ENCODE assay signal across 24 cellular contexts in the genomic region with DNA sequence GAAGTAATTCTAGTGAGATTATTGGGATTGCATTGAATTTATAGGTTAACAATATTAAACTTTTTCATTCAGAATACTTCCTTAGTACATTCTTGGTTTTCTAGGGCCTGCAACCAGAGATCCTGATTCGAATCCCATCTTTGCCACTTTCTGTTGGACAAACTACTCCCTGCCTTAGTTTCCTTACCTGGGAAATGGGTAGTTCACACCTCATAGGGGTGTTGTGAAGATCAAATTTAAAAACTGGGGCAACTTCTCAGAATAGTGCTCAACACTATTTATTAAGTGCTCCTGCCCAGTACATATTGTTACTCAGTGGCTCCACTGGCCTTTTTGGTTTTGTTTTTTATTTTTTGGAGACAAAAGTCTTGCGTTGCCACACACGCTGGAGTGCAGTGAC.
"Had no signal": no experiment of that assay in that cellular context is flagged by ENCODE, and none has a peak within 500 bp of the region (broad histone marks: within the 10 kb centered on the region; RNA-seq: fewer than 3 reads in every experiment).

No MANE protein-coding gene starts in this region.

- DNase-seq: activated CD4-positive, alpha-beta memory T cell treated with anti-CD3 and anti-CD28 coated beads for 36 hours; activated CD4-positive, alpha-beta T cell treated with anti-CD3 and anti-CD28 coated beads, Interleukin-2, amount 10 ng/mL, durations not matched to agents 24 days and 14 days; activated T-cell treated with anti-CD3 and anti-CD28 coated beads, Interleukin-2, amount 50 U/mL, for 4 hours; amygdala; caudate nucleus; cortex of kidney; effector memory CD8-positive, alpha-beta T cell; left cardiac atrium; left ventricle myocardium superior; naive B cell; nephron progenitor cell; ovary; stimulated activated CD4-positive, alpha-beta T cell treated with anti-CD3 and anti-CD28 coated beads, Interleukin-12 subunit alpha, Interleukin-12 subunit beta, amount 100 ng/mL, for 4 hours; stimulated activated CD4-positive, alpha-beta T cell treated with anti-CD3 and anti-CD28 coated beads, Interleukin-4, amount 100 ng/mL, for 1 hour; stomach; T-helper 1 cell; transverse colon had no signal

- H3K4me1 Mint-ChIP-seq: mesothelial cell of epicardium, nephron progenitor cell had no signal

- H3K27ac Mint-ChIP-seq: activated CD4-positive, alpha-beta T cell treated with anti-CD3 and anti-CD28 coated beads, Interleukin-2, amount 10 ng/mL, durations not matched to agents 24 days and 14 days; activated T-helper 2 cell treated with anti-CD3 and anti-CD28 coated beads, Interferon-gamma antibody, Interleukin-2, Interleukin-4, amounts not matched to agents 10 μg/mL and 5 μg/mL and 100 μg/mL, durations not matched to agents 14 hours and 24 hours and 36 hours; mesothelial cell of epicardium; nephron progenitor cell; progenitor cell of endocrine pancreas had no signal

- H3K27me3 Mint-ChIP-seq: activated CD4-positive, alpha-beta memory T cell treated with anti-CD3 and anti-CD28 coated beads for 36 hours; activated CD4-positive, alpha-beta T cell treated with anti-CD3 and anti-CD28 coated beads, Interleukin-2, amount 10 ng/mL, durations not matched to agents 24 days and 14 days; effector memory CD8-positive, alpha-beta T cell; naive B cell; progenitor cell of endocrine pancreas had no signal

- H3K9me3 Mint-ChIP-seq: activated CD4-positive, alpha-beta memory T cell treated with anti-CD3 and anti-CD28 coated beads for 36 hours; activated CD4-positive, alpha-beta T cell treated with anti-CD3 and anti-CD28 coated beads, Interleukin-2, amount 10 ng/mL, durations not matched to agents 24 days and 14 days; activated T-cell treated with anti-CD3 and anti-CD28 coated beads, Interleukin-2, amount 50 U/mL, for 4 hours; activated T-helper 2 cell treated with anti-CD3 and anti-CD28 coated beads, Interferon-gamma antibody, Interleukin-2, Interleukin-4, amounts not matched to agents 10 μg/mL and 5 μg/mL and 100 μg/mL, durations not matched to agents 14 hours and 24 hours and 36 hours; effector memory CD8-positive, alpha-beta T cell; mesothelial cell of epicardium; naive B cell; nephron progenitor cell had no signal

- H3K4me3 Mint-ChIP-seq: activated CD4-positive, alpha-beta memory T cell treated with anti-CD3 and anti-CD28 coated beads for 36 hours; activated CD4-positive, alpha-beta T cell treated with anti-CD3 and anti-CD28 coated beads, Interleukin-2, amount 10 ng/mL, durations not matched to agents 24 days and 14 days; activated T-cell treated with anti-CD3 and anti-CD28 coated beads, Interleukin-2, amount 50 U/mL, for 4 hours; effector memory CD8-positive, alpha-beta T cell; mesothelial cell of epicardium; naive B cell; nephron progenitor cell had no signal

- ATAC-seq: activated T-cell treated with anti-CD3 and anti-CD28 coated beads, Interleukin-2, amount 50 U/mL, for 4 hours; effector memory CD8-positive, alpha-beta T cell; gastroesophageal sphincter; left cardiac atrium; left ventricle myocardium superior; sciatic nerve had no signal

- FAIRE-seq: endothelial cell of umbilical vein, keratinocyte had no signal
